ENCODE assay signal across 1 cellular context in the genomic region with DNA sequence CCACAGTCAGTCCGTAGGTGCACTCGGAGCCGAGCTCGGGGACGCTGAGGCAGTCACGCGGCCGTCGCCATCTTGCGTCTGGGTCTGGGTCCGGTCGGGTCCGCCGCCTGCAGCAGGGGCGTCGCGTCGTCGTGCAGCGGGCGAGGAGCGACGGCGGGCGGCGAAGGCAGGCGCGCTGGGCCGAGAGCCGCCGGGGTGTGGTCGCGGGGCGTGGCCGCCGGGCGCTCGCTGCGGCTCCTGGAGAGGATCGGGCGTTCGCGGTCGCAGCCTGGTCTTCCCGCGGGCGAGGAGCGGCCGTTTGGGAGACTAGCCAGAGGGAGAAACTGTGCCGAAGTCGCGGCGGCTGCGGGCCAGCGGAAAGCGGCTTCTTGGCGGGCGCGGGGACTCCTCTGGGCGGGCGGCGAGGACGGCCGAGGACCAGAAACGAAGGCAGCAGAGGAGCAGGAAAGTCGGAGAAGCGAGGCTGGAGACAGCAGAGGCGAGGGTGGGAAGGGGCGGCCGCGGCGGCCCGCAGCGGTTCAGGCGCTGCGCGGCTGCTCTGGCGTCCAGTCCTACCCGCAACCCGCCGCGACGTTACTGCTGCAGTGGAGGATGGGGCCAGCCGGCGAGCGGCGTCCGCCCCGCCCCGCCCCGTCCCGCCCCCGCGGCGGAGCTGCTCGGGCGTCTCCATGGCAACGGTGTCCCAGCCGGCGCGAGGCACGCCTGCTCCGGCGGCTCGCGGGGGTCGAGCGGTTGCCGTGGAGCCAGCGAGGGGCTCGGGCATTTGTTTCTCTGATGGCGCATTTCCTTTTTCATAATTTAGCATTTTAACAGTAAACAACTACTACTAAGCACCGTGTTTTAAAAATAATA.
TF ChIP-seq lines count a peak whose summit lies in the region.

A gene with protein sequence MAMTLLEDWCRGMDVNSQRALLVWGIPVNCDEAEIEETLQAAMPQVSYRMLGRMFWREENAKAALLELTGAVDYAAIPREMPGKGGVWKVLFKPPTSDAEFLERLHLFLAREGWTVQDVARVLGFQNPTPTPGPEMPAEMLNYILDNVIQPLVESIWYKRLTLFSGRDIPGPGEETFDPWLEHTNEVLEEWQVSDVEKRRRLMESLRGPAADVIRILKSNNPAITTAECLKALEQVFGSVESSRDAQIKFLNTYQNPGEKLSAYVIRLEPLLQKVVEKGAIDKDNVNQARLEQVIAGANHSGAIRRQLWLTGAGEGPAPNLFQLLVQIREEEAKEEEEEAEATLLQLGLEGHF (minus strand): TSS at position 581 of the 852 bp plus-strand sequence. CDS start 745 bp downstream, outside the sequence.

TF ChIP-seq in HepG2, 621 proteins besides CTCF, POLR2A, EP300 and RAD21 (continued from another document and continues in another):
- TF ChIP-seq, protein P1, sequence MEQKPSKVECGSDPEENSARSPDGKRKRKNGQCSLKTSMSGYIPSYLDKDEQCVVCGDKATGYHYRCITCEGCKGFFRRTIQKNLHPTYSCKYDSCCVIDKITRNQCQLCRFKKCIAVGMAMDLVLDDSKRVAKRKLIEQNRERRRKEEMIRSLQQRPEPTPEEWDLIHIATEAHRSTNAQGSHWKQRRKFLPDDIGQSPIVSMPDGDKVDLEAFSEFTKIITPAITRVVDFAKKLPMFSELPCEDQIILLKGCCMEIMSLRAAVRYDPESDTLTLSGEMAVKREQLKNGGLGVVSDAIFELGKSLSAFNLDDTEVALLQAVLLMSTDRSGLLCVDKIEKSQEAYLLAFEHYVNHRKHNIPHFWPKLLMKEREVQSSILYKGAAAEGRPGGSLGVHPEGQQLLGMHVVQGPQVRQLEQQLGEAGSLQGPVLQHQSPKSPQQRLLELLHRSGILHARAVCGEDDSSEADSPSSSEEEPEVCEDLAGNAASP (CRISPR knock-in tag; IDR thresholded peaks at IDR 0.05; ENCODE audit: borderline replicate concordance): no peak
- TF ChIP-seq, protein P2, sequence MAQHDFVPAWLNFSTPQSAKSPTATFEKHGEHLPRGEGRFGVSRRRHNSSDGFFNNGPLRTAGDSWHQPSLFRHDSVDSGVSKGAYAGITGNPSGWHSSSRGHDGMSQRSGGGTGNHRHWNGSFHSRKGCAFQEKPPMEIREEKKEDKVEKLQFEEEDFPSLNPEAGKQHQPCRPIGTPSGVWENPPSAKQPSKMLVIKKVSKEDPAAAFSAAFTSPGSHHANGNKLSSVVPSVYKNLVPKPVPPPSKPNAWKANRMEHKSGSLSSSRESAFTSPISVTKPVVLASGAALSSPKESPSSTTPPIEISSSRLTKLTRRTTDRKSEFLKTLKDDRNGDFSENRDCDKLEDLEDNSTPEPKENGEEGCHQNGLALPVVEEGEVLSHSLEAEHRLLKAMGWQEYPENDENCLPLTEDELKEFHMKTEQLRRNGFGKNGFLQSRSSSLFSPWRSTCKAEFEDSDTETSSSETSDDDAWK (CRISPR knock-in tag; IDR thresholded peaks at IDR 0.05): no peak
- TF ChIP-seq ZNF143 (CRISPR knock-in tag; IDR thresholded peaks at IDR 0.05) (no peak), ZFP62 (CRISPR knock-in tag; IDR thresholded peaks at IDR 0.05) (no peak), ZNF543 (CRISPR knock-in tag; IDR thresholded peaks at IDR 0.05) (no peak), HNF4G (IDR thresholded peaks at IDR 0.05; ENCODE audit: borderline replicate concordance, low read depth, low read length) (no peak), HNF4G (CRISPR knock-in tag; IDR thresholded peaks at IDR 0.05; ENCODE audit: borderline replicate concordance, low read depth) (0 out of 2 replicates have a peak, but pooled peaks have one; percentile 15), FOXK1 (CRISPR knock-in tag; IDR thresholded peaks at IDR 0.05; ENCODE audit: borderline replicate concordance, low read depth) (no peak), RFX3 (CRISPR knock-in tag; IDR thresholded peaks at IDR 0.05) (peak; percentile 74), MIER2 (CRISPR knock-in tag; IDR thresholded peaks at IDR 0.05) (no peak), KDM5B (CRISPR knock-in tag; IDR thresholded peaks at IDR 0.05; ENCODE audit: borderline replicate concordance) (peak; percentile 45), ZNF746 (CRISPR knock-in tag; IDR thresholded peaks at IDR 0.05) (no peak; the same call in 1 of the 2 replicates), ZNF83 (CRISPR knock-in tag; IDR thresholded peaks at IDR 0.05; ENCODE audit: borderline replicate concordance) (peak; percentile 91; the same call in 1 of the 2 replicates), ZNF549 (CRISPR knock-in tag; IDR thresholded peaks at IDR 0.05) (no peak), ZFYVE20 (CRISPR knock-in tag; IDR thresholded peaks at IDR 0.05; ENCODE audit: borderline replicate concordance, low read depth) (0 out of 2 replicates have a peak, but pooled peaks have one; percentile 17), ZNF510 (CRISPR knock-in tag; IDR thresholded peaks at IDR 0.05; ENCODE audit: low read depth) (0 out of 2 replicates have a peak, but pooled peaks have one; percentile 32), KMT2A (CRISPR knock-in tag; IDR thresholded peaks at IDR 0.05) (peak; percentile 22; the same call in 1 of the 2 replicates), U2AF2 (IDR thresholded peaks at IDR 0.05; ENCODE audit: low read depth, low read length) (no peak), HNRNPUL1 (IDR thresholded peaks at IDR 0.05; ENCODE audit: low read depth, low read length) (no peak), ZNF556 (CRISPR knock-in tag; IDR thresholded peaks at IDR 0.05; ENCODE audit: borderline replicate concordance) (no peak), ASH2L (IDR thresholded peaks at IDR 0.05; ENCODE audit: insufficient read length, low read depth, low read length) (peak; percentile 52), MXD4 (CRISPR knock-in tag; IDR thresholded peaks at IDR 0.05) (peak; percentile 59; the same call in 1 of the 2 replicates), ARNTL (CRISPR knock-in tag; IDR thresholded peaks at IDR 0.05) (peak; percentile 65; the same call in 1 of the 2 replicates), KLF16 (CRISPR knock-in tag; IDR thresholded peaks at IDR 0.05) (0 out of 4 replicates have a peak, but pooled peaks of 1 of the 2 experiments have one; percentile 15), CENPX (CRISPR knock-in tag; IDR thresholded peaks at IDR 0.05) (no peak), ZNF629 (CRISPR knock-in tag; conservative IDR thresholded peaks at IDR 0.05) (0 out of 2 replicates have a peak, but pooled peaks have one; percentile 11), RELA (CRISPR knock-in tag; IDR thresholded peaks at IDR 0.05) (no peak)
- TF ChIP-seq, protein P3, sequence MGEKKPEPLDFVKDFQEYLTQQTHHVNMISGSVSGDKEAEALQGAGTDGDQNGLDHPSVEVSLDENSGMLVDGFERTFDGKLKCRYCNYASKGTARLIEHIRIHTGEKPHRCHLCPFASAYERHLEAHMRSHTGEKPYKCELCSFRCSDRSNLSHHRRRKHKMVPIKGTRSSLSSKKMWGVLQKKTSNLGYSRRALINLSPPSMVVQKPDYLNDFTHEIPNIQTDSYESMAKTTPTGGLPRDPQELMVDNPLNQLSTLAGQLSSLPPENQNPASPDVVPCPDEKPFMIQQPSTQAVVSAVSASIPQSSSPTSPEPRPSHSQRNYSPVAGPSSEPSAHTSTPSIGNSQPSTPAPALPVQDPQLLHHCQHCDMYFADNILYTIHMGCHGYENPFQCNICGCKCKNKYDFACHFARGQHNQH (CRISPR knock-in tag; IDR thresholded peaks at IDR 0.05): no peak
- TF ChIP-seq, protein P4, sequence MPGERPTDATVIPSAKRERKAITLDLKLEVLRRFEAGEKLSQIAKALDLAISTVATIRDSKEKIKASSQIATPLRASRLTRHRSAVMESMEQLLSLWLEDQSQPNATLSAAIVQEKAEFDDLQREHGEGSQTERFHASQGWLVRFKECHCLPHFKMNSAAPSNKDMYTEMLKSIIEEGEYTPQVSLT (CRISPR knock-in tag; IDR thresholded peaks at IDR 0.05; ENCODE audit: borderline replicate concordance, low read depth): no peak
- TF ChIP-seq, protein P5, sequence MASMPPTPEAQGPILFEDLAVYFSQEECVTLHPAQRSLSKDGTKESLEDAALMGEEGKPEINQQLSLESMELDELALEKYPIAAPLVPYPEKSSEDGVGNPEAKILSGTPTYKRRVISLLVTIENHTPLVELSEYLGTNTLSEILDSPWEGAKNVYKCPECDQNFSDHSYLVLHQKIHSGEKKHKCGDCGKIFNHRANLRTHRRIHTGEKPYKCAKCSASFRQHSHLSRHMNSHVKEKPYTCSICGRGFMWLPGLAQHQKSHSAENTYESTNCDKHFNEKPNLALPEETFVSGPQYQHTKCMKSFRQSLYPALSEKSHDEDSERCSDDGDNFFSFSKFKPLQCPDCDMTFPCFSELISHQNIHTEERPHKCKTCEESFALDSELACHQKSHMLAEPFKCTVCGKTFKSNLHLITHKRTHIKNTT (CRISPR knock-in tag; IDR thresholded peaks at IDR 0.05): no peak
- TF ChIP-seq, protein P6, sequence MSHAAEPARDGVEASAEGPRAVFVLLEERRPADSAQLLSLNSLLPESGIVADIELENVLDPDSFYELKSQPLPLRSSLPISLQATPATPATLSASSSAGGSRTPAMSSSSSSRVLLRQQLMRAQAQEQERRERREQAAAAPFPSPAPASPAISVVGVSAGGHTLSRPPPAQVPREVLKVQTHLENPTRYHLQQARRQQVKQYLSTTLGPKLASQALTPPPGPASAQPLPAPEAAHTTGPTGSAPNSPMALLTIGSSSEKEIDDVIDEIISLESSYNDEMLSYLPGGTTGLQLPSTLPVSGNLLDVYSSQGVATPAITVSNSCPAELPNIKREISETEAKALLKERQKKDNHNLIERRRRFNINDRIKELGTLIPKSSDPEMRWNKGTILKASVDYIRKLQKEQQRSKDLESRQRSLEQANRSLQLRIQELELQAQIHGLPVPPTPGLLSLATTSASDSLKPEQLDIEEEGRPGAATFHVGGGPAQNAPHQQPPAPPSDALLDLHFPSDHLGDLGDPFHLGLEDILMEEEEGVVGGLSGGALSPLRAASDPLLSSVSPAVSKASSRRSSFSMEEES (CRISPR knock-in tag; IDR thresholded peaks at IDR 0.05): peak; percentile 42; the same call in 1 of the 2 replicates
- TF ChIP-seq, protein P7, sequence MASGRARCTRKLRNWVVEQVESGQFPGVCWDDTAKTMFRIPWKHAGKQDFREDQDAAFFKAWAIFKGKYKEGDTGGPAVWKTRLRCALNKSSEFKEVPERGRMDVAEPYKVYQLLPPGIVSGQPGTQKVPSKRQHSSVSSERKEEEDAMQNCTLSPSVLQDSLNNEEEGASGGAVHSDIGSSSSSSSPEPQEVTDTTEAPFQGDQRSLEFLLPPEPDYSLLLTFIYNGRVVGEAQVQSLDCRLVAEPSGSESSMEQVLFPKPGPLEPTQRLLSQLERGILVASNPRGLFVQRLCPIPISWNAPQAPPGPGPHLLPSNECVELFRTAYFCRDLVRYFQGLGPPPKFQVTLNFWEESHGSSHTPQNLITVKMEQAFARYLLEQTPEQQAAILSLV (CRISPR knock-in tag; IDR thresholded peaks at IDR 0.05; ENCODE audit: borderline replicate concordance): peak; percentile 42; the same call in 1 of the 2 replicates
- TF ChIP-seq, protein P8, sequence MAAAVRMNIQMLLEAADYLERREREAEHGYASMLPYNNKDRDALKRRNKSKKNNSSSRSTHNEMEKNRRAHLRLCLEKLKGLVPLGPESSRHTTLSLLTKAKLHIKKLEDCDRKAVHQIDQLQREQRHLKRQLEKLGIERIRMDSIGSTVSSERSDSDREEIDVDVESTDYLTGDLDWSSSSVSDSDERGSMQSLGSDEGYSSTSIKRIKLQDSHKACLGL (CRISPR knock-in tag; IDR thresholded peaks at IDR 0.05): peak; percentile 59; the same call in 1 of the 2 replicates
- TF ChIP-seq, protein P9, sequence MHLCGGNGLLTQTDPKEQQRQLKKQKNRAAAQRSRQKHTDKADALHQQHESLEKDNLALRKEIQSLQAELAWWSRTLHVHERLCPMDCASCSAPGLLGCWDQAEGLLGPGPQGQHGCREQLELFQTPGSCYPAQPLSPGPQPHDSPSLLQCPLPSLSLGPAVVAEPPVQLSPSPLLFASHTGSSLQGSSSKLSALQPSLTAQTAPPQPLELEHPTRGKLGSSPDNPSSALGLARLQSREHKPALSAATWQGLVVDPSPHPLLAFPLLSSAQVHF (CRISPR knock-in tag; IDR thresholded peaks at IDR 0.05): no peak; the same call in 1 of the 2 replicates
- TF ChIP-seq, protein P10, sequence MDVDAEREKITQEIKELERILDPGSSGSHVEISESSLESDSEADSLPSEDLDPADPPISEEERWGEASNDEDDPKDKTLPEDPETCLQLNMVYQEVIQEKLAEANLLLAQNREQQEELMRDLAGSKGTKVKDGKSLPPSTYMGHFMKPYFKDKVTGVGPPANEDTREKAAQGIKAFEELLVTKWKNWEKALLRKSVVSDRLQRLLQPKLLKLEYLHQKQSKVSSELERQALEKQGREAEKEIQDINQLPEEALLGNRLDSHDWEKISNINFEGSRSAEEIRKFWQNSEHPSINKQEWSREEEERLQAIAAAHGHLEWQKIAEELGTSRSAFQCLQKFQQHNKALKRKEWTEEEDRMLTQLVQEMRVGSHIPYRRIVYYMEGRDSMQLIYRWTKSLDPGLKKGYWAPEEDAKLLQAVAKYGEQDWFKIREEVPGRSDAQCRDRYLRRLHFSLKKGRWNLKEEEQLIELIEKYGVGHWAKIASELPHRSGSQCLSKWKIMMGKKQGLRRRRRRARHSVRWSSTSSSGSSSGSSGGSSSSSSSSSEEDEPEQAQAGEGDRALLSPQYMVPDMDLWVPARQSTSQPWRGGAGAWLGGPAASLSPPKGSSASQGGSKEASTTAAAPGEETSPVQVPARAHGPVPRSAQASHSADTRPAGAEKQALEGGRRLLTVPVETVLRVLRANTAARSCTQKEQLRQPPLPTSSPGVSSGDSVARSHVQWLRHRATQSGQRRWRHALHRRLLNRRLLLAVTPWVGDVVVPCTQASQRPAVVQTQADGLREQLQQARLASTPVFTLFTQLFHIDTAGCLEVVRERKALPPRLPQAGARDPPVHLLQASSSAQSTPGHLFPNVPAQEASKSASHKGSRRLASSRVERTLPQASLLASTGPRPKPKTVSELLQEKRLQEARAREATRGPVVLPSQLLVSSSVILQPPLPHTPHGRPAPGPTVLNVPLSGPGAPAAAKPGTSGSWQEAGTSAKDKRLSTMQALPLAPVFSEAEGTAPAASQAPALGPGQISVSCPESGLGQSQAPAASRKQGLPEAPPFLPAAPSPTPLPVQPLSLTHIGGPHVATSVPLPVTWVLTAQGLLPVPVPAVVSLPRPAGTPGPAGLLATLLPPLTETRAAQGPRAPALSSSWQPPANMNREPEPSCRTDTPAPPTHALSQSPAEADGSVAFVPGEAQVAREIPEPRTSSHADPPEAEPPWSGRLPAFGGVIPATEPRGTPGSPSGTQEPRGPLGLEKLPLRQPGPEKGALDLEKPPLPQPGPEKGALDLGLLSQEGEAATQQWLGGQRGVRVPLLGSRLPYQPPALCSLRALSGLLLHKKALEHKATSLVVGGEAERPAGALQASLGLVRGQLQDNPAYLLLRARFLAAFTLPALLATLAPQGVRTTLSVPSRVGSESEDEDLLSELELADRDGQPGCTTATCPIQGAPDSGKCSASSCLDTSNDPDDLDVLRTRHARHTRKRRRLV (CRISPR knock-in tag; IDR thresholded peaks at IDR 0.05): no peak
- TF ChIP-seq, protein P11, sequence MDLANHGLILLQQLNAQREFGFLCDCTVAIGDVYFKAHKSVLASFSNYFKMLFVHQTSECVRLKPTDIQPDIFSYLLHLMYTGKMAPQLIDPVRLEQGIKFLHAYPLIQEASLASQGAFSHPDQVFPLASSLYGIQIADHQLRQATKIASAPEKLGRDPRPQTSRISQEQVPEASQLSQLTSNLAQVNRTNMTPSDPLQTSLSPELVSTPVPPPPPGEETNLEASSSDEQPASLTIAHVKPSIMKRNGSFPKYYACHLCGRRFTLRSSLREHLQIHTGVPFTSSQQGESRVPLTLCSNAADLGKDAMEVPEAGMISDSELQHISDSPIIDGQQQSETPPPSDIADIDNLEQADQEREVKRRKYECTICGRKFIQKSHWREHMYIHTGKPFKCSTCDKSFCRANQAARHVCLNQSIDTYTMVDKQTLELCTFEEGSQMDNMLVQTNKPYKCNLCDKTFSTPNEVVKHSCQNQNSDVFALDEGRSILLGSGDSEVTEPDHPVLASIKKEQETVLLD (CRISPR knock-in tag; IDR thresholded peaks at IDR 0.05; ENCODE audit: low read depth): peak; percentile 55; the same call in 1 of the 2 replicates
- TF ChIP-seq, protein P12, sequence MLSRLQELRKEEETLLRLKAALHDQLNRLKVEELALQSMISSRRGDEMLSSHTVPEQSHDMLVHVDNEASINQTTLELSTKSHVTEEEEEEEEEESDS (CRISPR knock-in tag; IDR thresholded peaks at IDR 0.05; ENCODE audit: borderline replicate concordance): no peak
